In the genomic region with DNA sequence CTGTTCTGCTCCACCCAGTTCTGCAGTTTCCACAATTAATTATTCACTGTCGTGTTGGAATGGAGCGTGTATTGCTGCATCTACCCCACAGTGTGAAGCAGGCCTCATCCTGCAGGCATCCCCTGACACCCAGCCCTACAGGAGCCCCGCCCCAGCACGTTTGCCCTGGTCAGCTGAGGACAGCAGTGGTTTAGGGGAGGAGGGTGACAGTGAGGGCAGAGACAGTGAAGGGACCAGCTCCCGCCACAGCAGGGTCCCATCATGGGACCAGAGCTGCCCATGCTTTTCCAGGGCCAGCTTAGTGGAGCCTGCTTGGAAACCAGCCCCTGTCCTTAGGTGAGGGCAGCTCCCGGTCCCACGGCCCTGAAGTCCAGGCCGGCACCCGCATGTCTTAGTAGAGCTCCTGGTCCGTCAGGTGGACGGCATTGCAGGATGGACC, we compare ENCODE assay signal across 1 cellular context.
TF ChIP-seq lines count a peak whose summit lies in the region.

No MANE protein-coding gene starts in this region.

TF ChIP-seq in IMR-90, 13 proteins besides CTCF, POLR2A, EP300 and RAD21 (continued from another document):
- TF ChIP-seq MAZ (IDR thresholded peaks at IDR 0.05; ENCODE audit: borderline replicate concordance, low read depth, low read length): no peak
